Comparison of ENCODE assay signal across 8 cellular contexts in genomic region chr1:108961752-108962486, GRCh38. TPM values are rescaled to one million over a fixed set of nuclear protein-coding genes. Genes with fewer than 3 reads are reported as not detected.
A peak's percentile ranks its signal among the peaks of the same experiment; 100 is the strongest.
DNase-seq lines count a peak whose midpoint lies in the region; ATAC-seq, FAIRE-seq and TF ChIP-seq lines count a peak whose summit lies in the region.

No MANE protein-coding gene starts in this region.

- H3K18ac ChIP-seq in mesenchymal stem cell (ENCODE audit: low read depth in 1 of 2, low read length in 2 of 2) = no peak overlapping the region

- no peak overlapping the region for H2BK12ac ChIP-seq in mesenchymal stem cell (ENCODE audit: low read length in 2 of 2)

- no peak for ATAC-seq in left ventricle myocardium superior

- H3K27ac ChIP-seq in left ventricle myocardium inferior (replicated peaks) (peak overlapping the region; percentile 99), astrocyte (ENCODE audit: low read depth, low read length) (no peak overlapping the region), mesenchymal stem cell (ENCODE audit: low read length, poor library complexity, severe bottlenecking) (no peak overlapping the region), uterus (no peak overlapping the region)

- no peaks in the 10 kb centered on the region for H3K27me3 Mint-ChIP-seq in astrocyte (ENCODE audit: low read depth, unreplicated experiment)

- peaks cover 17% of the 10 kb centered on the region for H3K79me1 ChIP-seq in mesenchymal stem cell (replicated peaks; ENCODE audit: low read length, poor library complexity, severe bottlenecking)

- no peak overlapping the region for H3K23ac ChIP-seq in mesenchymal stem cell (ENCODE audit: low read length in 2 of 2)

- no peak overlapping the region for H3K14ac ChIP-seq in mesenchymal stem cell (ENCODE audit: low read length in 2 of 2)

- no peak overlapping the region for H4K91ac ChIP-seq in mesenchymal stem cell (ENCODE audit: low read length)

- no peak overlapping the region for H3K4ac ChIP-seq in mesenchymal stem cell (ENCODE audit: low read depth in 1 of 2, low read length in 2 of 2)

- peaks cover 7% of the 10 kb centered on the region for H3K4me1 Mint-ChIP-seq in astrocyte (ENCODE audit: low read depth, unreplicated experiment)

- 93% methylated on average over 11 of the region's 15 CpGs for WGBS in mesenchymal stem cell

- peak overlapping the region; percentile 78 for H3K27ac Mint-ChIP-seq in astrocyte (ENCODE audit: unreplicated experiment)

- no peak for DNase-seq in left ventricle myocardium inferior
- DNase-seq in left ventricle myocardium superior = no peak
- no peak for DNase-seq in astrocyte (ENCODE audit: low read depth)
- DNase-seq in mesenchymal stem cell = no peak
- DNase-seq in uterus = no peak
- no peak for DNase-seq in NCI-H524 treated with DMSO at 0.1 percent for 48 hours (lab: John Stamatoyannopoulos, UW)
- DNase-seq in head of caudate nucleus = no peak
- no peak for DNase-seq in kidney tubule cell (ENCODE audit: low spot score)

- H3K27me3 ChIP-seq in left ventricle myocardium inferior (ENCODE audit: low read depth) = no peaks in the 10 kb centered on the region
- H3K27me3 ChIP-seq in astrocyte (ENCODE audit: insufficient read depth, low read length) = no peaks in the 10 kb centered on the region
- H3K27me3 ChIP-seq in mesenchymal stem cell (ENCODE audit: control insufficient read depth in 1 of 2, insufficient read depth in 1 of 2, low read length in 2 of 2) = no peaks in the 10 kb centered on the region
- no peaks in the 10 kb centered on the region for H3K27me3 ChIP-seq in uterus

- H2AFZ ChIP-seq in astrocyte (ENCODE audit: low read depth, low read length) = no peak overlapping the region
- H2AFZ ChIP-seq in mesenchymal stem cell (ENCODE audit: low read depth, low read length) = no peak overlapping the region

- H3K36me3 Mint-ChIP-seq in astrocyte (ENCODE audit: low read depth, unreplicated experiment) = peaks cover 5% of the 10 kb centered on the region

- peaks cover 41% of the 10 kb centered on the region for H3K79me2 ChIP-seq in astrocyte (ENCODE audit: insufficient read depth, low read length)

- H3K4me3 Mint-ChIP-seq in astrocyte (ENCODE audit: unreplicated experiment) = peak overlapping the region; percentile 86

- H2BK5ac ChIP-seq in mesenchymal stem cell (ENCODE audit: low read depth, low read length, poor library complexity, severe bottlenecking) = no peak overlapping the region

- H3K9ac ChIP-seq in astrocyte (ENCODE audit: low read length) = peak overlapping the region; percentile 92
- H3K9ac ChIP-seq in mesenchymal stem cell (ENCODE audit: low read length) = peak overlapping the region; percentile 93

- H4K20me1 ChIP-seq in astrocyte (ENCODE audit: insufficient read depth, low read length) = peaks cover 22% of the 10 kb centered on the region

- H2BK15ac ChIP-seq in mesenchymal stem cell (ENCODE audit: low read depth, poor library complexity, severe bottlenecking) = no peak overlapping the region

- H3K9me3 Mint-ChIP-seq in astrocyte (ENCODE audit: unreplicated experiment) = no peaks in the 10 kb centered on the region

- H2AK5ac ChIP-seq in mesenchymal stem cell (ENCODE audit: low read length, severe bottlenecking) = no peak overlapping the region

- TF ChIP-seq POLR2A in uterus (IDR thresholded peaks at IDR 0.05) = no peak

- H3K4me2 ChIP-seq in astrocyte (ENCODE audit: low read length) (peak overlapping the region; percentile 92), mesenchymal stem cell (ENCODE audit: low read length, poor library complexity, severe bottlenecking) (peak overlapping the region; percentile 29)

- TF ChIP-seq CTCF in left ventricle myocardium inferior (IDR thresholded peaks at IDR 0.05; ENCODE audit: borderline replicate concordance) = no peak
- no peak for TF ChIP-seq CTCF in astrocyte (IDR thresholded peaks at IDR 0.05; ENCODE audit: insufficient read depth, low read depth, low read length)
- no peak for TF ChIP-seq CTCF in uterus (IDR thresholded peaks at IDR 0.05)

- peaks cover 8% of the 10 kb centered on the region for H3K36me3 ChIP-seq in left ventricle myocardium inferior
- H3K36me3 ChIP-seq in astrocyte (ENCODE audit: insufficient read depth, low read length) = no peaks in the 10 kb centered on the region
- peaks cover 0 to 16% of the 10 kb centered on the region in 2 experiments for H3K36me3 ChIP-seq in mesenchymal stem cell (ENCODE audit: control insufficient read depth in 1 of 2, insufficient read depth in 2 of 2, low read depth in 1 of 2, low read length in 2 of 2)
- no peaks in the 10 kb centered on the region for H3K36me3 ChIP-seq in uterus

- peak overlapping the region; percentile 88 for H3K4me3 ChIP-seq in left ventricle myocardium inferior
- peak overlapping the region; percentile 85 for H3K4me3 ChIP-seq in astrocyte (ENCODE audit: insufficient read depth, low read depth, low read length)
- peak overlapping the region in 1 of 2 experiments; percentile 86 for H3K4me3 ChIP-seq in mesenchymal stem cell (ENCODE audit: insufficient read depth in 1 of 2, low read depth in 1 of 2, low read length in 2 of 2)
- peak overlapping the region; percentile 57 to 88 for H3K4me3 ChIP-seq in uterus

- intact Hi-C loops in left ventricle myocardium inferior (cut with micrococcal nuclease) (no loop called here), left ventricle myocardium superior (cut with micrococcal nuclease) (no loop called here), uterus (cut with DNase I; ENCODE audit: low total_unique reads) (no loop called here), head of caudate nucleus (cut with DNase I) (loop anchor here (10.0 kb wide), 2 partner anchors 73 to 133 kb away; partner anchors contain the start of gene TMEM167B)

- peaks cover 41% of the 10 kb centered on the region for H3K4me1 ChIP-seq in left ventricle myocardium inferior
- H3K4me1 ChIP-seq in astrocyte (ENCODE audit: insufficient read depth, low read length) = peaks cover 8% of the 10 kb centered on the region
- H3K4me1 ChIP-seq in mesenchymal stem cell (ENCODE audit: control insufficient read depth, insufficient read depth, low read depth, low read length) = no peaks in the 10 kb centered on the region
- H3K4me1 ChIP-seq in uterus = peaks cover 5 to 7% of the 10 kb centered on the region in 2 donors

- no peak for FAIRE-seq in astrocyte (lab: Jason Lieb, UNC)

- no peak overlapping the region for H4K8ac ChIP-seq in mesenchymal stem cell (ENCODE audit: low read length)

- H3K9me3 ChIP-seq in left ventricle myocardium inferior (replicated peaks) (no peaks in the 10 kb centered on the region), astrocyte (ENCODE audit: insufficient read depth, low read depth, low read length) (no peaks in the 10 kb centered on the region), mesenchymal stem cell (ENCODE audit: control insufficient read depth, low read length) (no peaks in the 10 kb centered on the region), uterus (no peaks in the 10 kb centered on the region)

- H2BK120ac ChIP-seq in mesenchymal stem cell (ENCODE audit: low read depth, low read length) = no peak overlapping the region

RNA-seq across cellular contexts. Expression of gene CLCC1, which starts 1.4 kb away (rescaled TPM):
- total RNA-seq in left ventricle myocardium inferior (28.8 TPM), left ventricle myocardium superior (29.1 TPM), astrocyte (28.2 and 33.5 TPM in 2 replicates), uterus (10 to 100 TPM; 30.6 to 71.2 (median 54.7) TPM)
- polyA plus RNA-seq in mesenchymal stem cell (2013, experiment 1 of 2) = 29.0 TPM
- 30.6 TPM for polyA plus RNA-seq in mesenchymal stem cell (2013, experiment 2 of 2)
